Comparison of ENCODE assay signal across 11 cellular contexts in the genomic region with DNA sequence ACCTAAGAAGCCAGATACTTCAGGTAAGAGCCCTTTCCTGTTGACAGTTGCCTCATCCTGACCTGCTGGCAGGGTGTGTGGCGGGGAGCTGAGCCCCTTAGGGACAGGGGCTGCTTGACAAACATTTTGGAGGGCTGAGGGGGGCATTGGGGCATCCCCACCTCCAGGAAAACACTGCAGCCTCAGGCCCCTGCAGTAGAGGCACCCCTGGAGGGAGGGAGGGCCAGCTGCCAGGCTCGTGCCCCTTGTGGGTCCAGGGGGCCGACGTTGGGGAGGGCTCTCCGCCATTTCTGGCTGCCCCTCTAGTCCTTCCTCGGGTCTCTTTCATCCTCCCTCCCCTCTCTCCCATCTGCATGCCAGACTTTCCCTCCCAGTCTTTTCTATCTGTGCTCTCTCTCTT.
DNase-seq lines count a peak whose midpoint lies in the region; ATAC-seq and TF ChIP-seq lines count a peak whose summit lies in the region.
"Had no signal": no experiment of that assay in that cellular context is flagged by ENCODE, and none has a peak within 500 bp of the region (broad histone marks: within the 10 kb centered on the region; RNA-seq: fewer than 3 reads in every experiment).

No MANE protein-coding gene starts in this region.

- DNase-seq in posterior vena cava (ENCODE audit: low spot score): peak; percentile 29
- no peak for DNase-seq in activated T-cell treated with anti-CD3 and anti-CD28 coated beads, Interleukin-2, amount 50 U/mL, for 72 hours
- no peak for DNase-seq in stimulated activated CD8-positive, alpha-beta memory T cell treated with anti-CD3 and anti-CD28 coated beads, Interleukin-4, amount 100 ng/mL, for 48 hours
- no peak for DNase-seq in gastrocnemius medialis
- DNase-seq: CD8-positive, alpha-beta memory T cell had no signal

- H3K27me3 Mint-ChIP-seq in brain: peaks cover 10% of the 10 kb centered on the region
- peaks cover 9% of the 10 kb centered on the region for H3K27me3 Mint-ChIP-seq in activated T-cell treated with anti-CD3 and anti-CD28 coated beads, Interleukin-2, amount 50 U/mL, for 72 hours (ENCODE audit: low read depth)

- intact Hi-C loops in posterior vena cava (cut with DNase I) (loop anchor here (1.0 to 10.0 kb wide), 4 partner anchors 91 to 986 kb away; no protein-coding TSS in a partner anchor), gastrocnemius medialis (cut with DNase I; ENCODE audit: low total_unique reads) (loop anchor here (1.0 to 5.0 kb wide), 2 partner anchors 164 to 446 kb away; no protein-coding TSS in a partner anchor)

- H3K4me2 ChIP-seq in BLaER1 treated with 17β-estradiol and CSF1 and Interleukin-3, amounts not matched to agents 10 nM and 100 nM: peak overlapping the region; percentile 13 to 96 (median 83)
- peak overlapping the region; percentile 44 for H3K4me2 ChIP-seq in Loucy (ENCODE audit: low read depth, low read length, poor library complexity, severe bottlenecking)

- peaks cover 95% of the 10 kb centered on the region for H3K4me1 Mint-ChIP-seq in brain
- no peaks in the 10 kb centered on the region for H3K4me1 Mint-ChIP-seq in activated T-cell treated with anti-CD3 and anti-CD28 coated beads, Interleukin-2, amount 50 U/mL, for 72 hours (ENCODE audit: low read depth)
- H3K4me1 Mint-ChIP-seq: CD8-positive, alpha-beta memory T cell had no signal

- TF ChIP-seq CTCF in Loucy (conservative IDR thresholded peaks at IDR 0.05; ENCODE audit: low read length): no peak
- no peak for TF ChIP-seq CTCF in brain (conservative IDR thresholded peaks at IDR 0.05)
- no peak for TF ChIP-seq CTCF in gastrocnemius medialis (IDR thresholded peaks at IDR 0.05 in 4 of 5, conservative IDR thresholded peaks at IDR 0.05 in 1 of 5)

- no peak overlapping the region for H3K4me3 Mint-ChIP-seq in brain
- no peak overlapping the region for H3K4me3 Mint-ChIP-seq in activated T-cell treated with anti-CD3 and anti-CD28 coated beads, Interleukin-2, amount 50 U/mL, for 72 hours
- H3K4me3 Mint-ChIP-seq: CD8-positive, alpha-beta memory T cell had no signal

- peaks cover 56 to 78% (median 75%) of the 10 kb centered on the region in 10 experiments for H3K4me1 ChIP-seq in BLaER1 treated with 17β-estradiol and CSF1 and Interleukin-3, amounts not matched to agents 10 nM and 100 nM
- peaks cover 94% of the 10 kb centered on the region for H3K4me1 ChIP-seq in Loucy (ENCODE audit: insufficient read depth, low read length, poor library complexity, severe bottlenecking)
- H3K4me1 ChIP-seq in gastrocnemius medialis: peaks cover 11 to 14% of the 10 kb centered on the region in 2 donors
- H3K4me1 ChIP-seq: Caco-2 had no signal

- peaks cover 0 to 10% (median 0%) of the 10 kb centered on the region in 11 experiments; a peak in 2 of 22 replicates for H4K20me1 ChIP-seq in BLaER1 treated with 17β-estradiol and CSF1 and Interleukin-3, amounts not matched to agents 10 nM and 100 nM
- H4K20me1 ChIP-seq in Loucy (ENCODE audit: insufficient read depth, low read length, poor library complexity, severe bottlenecking): no peaks in the 10 kb centered on the region

- no peak for TF ChIP-seq POLR2A in gastrocnemius medialis (IDR thresholded peaks at IDR 0.05)

- no peaks in the 10 kb centered on the region for H3K36me3 Mint-ChIP-seq in brain
- H3K36me3 Mint-ChIP-seq in activated T-cell treated with anti-CD3 and anti-CD28 coated beads, Interleukin-2, amount 50 U/mL, for 72 hours (ENCODE audit: insufficient read depth in 2 of 2): no peaks in the 10 kb centered on the region
- H3K36me3 Mint-ChIP-seq: CD8-positive, alpha-beta memory T cell had no signal

- no peaks in the 10 kb centered on the region for H3K9me3 ChIP-seq in BLaER1 treated with 17β-estradiol and CSF1 and Interleukin-3, amounts not matched to agents 10 nM and 100 nM (replicated peaks in 1 of 11)
- no peaks in the 10 kb centered on the region for H3K9me3 ChIP-seq in Loucy (ENCODE audit: insufficient read depth, low read depth, low read length)
- no peaks in the 10 kb centered on the region for H3K9me3 ChIP-seq in gastrocnemius medialis
- H3K9me3 ChIP-seq: Caco-2 had no signal

- H3K27ac Mint-ChIP-seq in brain: peak overlapping the region; percentile 59 to 93 (median 90)
- no peak overlapping the region for H3K27ac Mint-ChIP-seq in activated T-cell treated with anti-CD3 and anti-CD28 coated beads, Interleukin-2, amount 50 U/mL, for 72 hours
- H3K27ac Mint-ChIP-seq: CD8-positive, alpha-beta memory T cell had no signal

- no peaks in the 10 kb centered on the region; a peak in 1 of 22 replicates for H3K27me3 ChIP-seq in BLaER1 treated with 17β-estradiol and CSF1 and Interleukin-3, amounts not matched to agents 10 nM and 100 nM
- H3K27me3 ChIP-seq in Loucy (ENCODE audit: insufficient read depth, low read length, poor library complexity, severe bottlenecking): no peaks in the 10 kb centered on the region
- no peaks in the 10 kb centered on the region for H3K27me3 ChIP-seq in gastrocnemius medialis

- H3K9me3 Mint-ChIP-seq in brain: peaks cover 0 to 5% (median 0%) of the 10 kb centered on the region in 5 experiments
- H3K9me3 Mint-ChIP-seq in activated T-cell treated with anti-CD3 and anti-CD28 coated beads, Interleukin-2, amount 50 U/mL, for 72 hours: no peaks in the 10 kb centered on the region
- H3K9me3 Mint-ChIP-seq: CD8-positive, alpha-beta memory T cell had no signal

- peak overlapping the region in 5 of 11 experiments; percentile 8 to 45 (median 21); a peak in 4 of 22 replicates for H3K9ac ChIP-seq in BLaER1 treated with 17β-estradiol and CSF1 and Interleukin-3, amounts not matched to agents 10 nM and 100 nM
- H3K9ac ChIP-seq in Loucy (ENCODE audit: low read depth, low read length, poor library complexity, severe bottlenecking): peak overlapping the region; percentile 57

- H3K36me3 ChIP-seq in BLaER1 treated with 17β-estradiol and CSF1 and Interleukin-3, amounts not matched to agents 10 nM and 100 nM: no peaks in the 10 kb centered on the region
- H3K36me3 ChIP-seq in Loucy (ENCODE audit: insufficient read depth, low read length) (no peaks in the 10 kb centered on the region), gastrocnemius medialis (no peaks in the 10 kb centered on the region)

- in situ Hi-C loops in gastrocnemius medialis (cut with MboI; ENCODE audit: low sequenced_read_pairs in 4 of 4): loop anchor here in 1 of 4 donors (25.0 kb wide), 1 partner anchor 451 kb away; no protein-coding TSS in a partner anchor

- H3K79me2 ChIP-seq in Loucy (ENCODE audit: insufficient read depth, low read length): no peaks in the 10 kb centered on the region

- no peak overlapping the region for H2AFZ ChIP-seq in Loucy (ENCODE audit: low read length)

- H3K9me2 ChIP-seq in Loucy (replicated peaks; ENCODE audit: low read depth, low read length): no peaks in the 10 kb centered on the region

- no peak for ATAC-seq in GM21825 (IDR thresholded peaks at IDR 0.05; ENCODE audit: unreplicated experiment)
- ATAC-seq in activated T-cell treated with anti-CD3 and anti-CD28 coated beads, Interleukin-2, amount 50 U/mL, for 72 hours (replicated peaks in 1 of 2): no peak
- ATAC-seq in gastrocnemius medialis: no peak

- no peaks in the 10 kb centered on the region; the same call in 1 of the 2 replicates for H3F3A ChIP-seq in Loucy (ENCODE audit: low read depth)

- no peak overlapping the region for H3K27ac ChIP-seq in BLaER1 treated with 17β-estradiol and CSF1 and Interleukin-3, amounts not matched to agents 10 nM and 100 nM
- no peak overlapping the region for H3K27ac ChIP-seq in gastrocnemius medialis
- H3K27ac ChIP-seq: HL-60 had no signal

- H3K4me3 ChIP-seq in BLaER1 treated with 17β-estradiol and CSF1 and Interleukin-3, amounts not matched to agents 10 nM and 100 nM: no peak overlapping the region
- no peak overlapping the region for H3K4me3 ChIP-seq in Loucy (ENCODE audit: low read length, poor library complexity, severe bottlenecking)
- no peak overlapping the region for H3K4me3 ChIP-seq in gastrocnemius medialis
